ENCODE assay signal across 32 cellular contexts in the genomic region with DNA sequence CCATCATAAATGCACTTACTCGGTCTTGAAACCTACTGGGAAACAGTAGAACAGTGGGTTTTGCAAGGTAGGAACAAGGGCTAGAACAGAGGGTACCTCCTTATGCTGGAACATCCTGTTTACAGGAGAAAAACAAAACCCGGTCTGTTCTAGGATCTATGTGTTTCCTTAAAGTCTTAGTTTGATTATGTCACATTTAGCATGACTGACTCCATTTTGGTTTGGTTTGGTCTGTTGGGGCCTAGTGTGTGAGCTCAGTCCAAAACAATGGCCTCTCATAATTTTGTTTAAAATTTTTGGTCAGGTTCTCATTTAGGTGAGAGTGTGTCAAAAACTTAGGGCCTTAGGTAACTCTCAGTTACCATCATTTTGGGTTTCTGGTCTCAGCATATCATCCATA.
DNase-seq lines count a peak whose midpoint lies in the region; ATAC-seq, FAIRE-seq and TF ChIP-seq lines count a peak whose summit lies in the region.
"Had no signal": no experiment of that assay in that cellular context is flagged by ENCODE, and none has a peak within 500 bp of the region (broad histone marks: within the 10 kb centered on the region; RNA-seq: fewer than 3 reads in every experiment).

No MANE protein-coding gene starts in this region.

- no peaks in the 10 kb centered on the region for H3F3A ChIP-seq in GM23338 (replicated peaks; ENCODE audit: low read depth)

- no peaks in the 10 kb centered on the region for H3K9me1 ChIP-seq in K562 (ENCODE audit: control insufficient read depth, insufficient read depth, low read length)

- no peaks in the 10 kb centered on the region; the same call in 1 of the 3 replicates for H3K36me3 Mint-ChIP-seq in GM23338 (ENCODE audit: low read depth)
- H3K36me3 Mint-ChIP-seq: CD14-positive monocyte; CD4-positive, alpha-beta memory T cell had no signal

- no peaks in the 10 kb centered on the region; the same call in 2 of the 3 replicates for H3K9me3 Mint-ChIP-seq in GM23338
- H3K9me3 Mint-ChIP-seq: CD8-positive, alpha-beta T cell had no signal

- peaks cover 9% of the 10 kb centered on the region; the same call in 1 of the 2 replicates for H3K9me2 ChIP-seq in GM23338 (ENCODE audit: insufficient read depth)

- ATAC-seq in GM23338 = no peak
- ATAC-seq in K562 = no peak
- no peak for ATAC-seq in HG02938 (IDR thresholded peaks at IDR 0.05; ENCODE audit: unreplicated experiment)
- no peak for ATAC-seq in HG02884 (IDR thresholded peaks at IDR 0.05; ENCODE audit: unreplicated experiment)
- ATAC-seq: A549; CD8-positive, alpha-beta T cell had no signal

- no peak overlapping the region for H3K27ac ChIP-seq in GM23338 (ENCODE audit: low read depth)
- no peak overlapping the region for H3K27ac ChIP-seq in K562 (ENCODE audit: extremely low read depth, low read depth, low read length)
- H3K27ac ChIP-seq: 22Rv1; A549; BLaER1; BLaER1 treated with 17β-estradiol and CSF1 and Interleukin-3, amounts not matched to agents 10 nM and 100 nM; C4-2B had no signal

- H4K20me1 ChIP-seq in GM23338 (replicated peaks; ENCODE audit: insufficient read depth) = no peaks in the 10 kb centered on the region
- H4K20me1 ChIP-seq in K562 (replicated peaks; ENCODE audit: control insufficient read depth, insufficient read depth, low read length) = no peaks in the 10 kb centered on the region
- H4K20me1 ChIP-seq: BLaER1; BLaER1 treated with 17β-estradiol and CSF1 and Interleukin-3, amounts not matched to agents 10 nM and 100 nM had no signal

- H3K9me3 ChIP-seq in K562 (replicated peaks; ENCODE audit: control insufficient read depth, insufficient read depth, low read depth, low read length) = peaks cover 25% of the 10 kb centered on the region
- H3K9me3 ChIP-seq: A549, BE2C had no signal

- 40% methylated on average over 2 of the region's 2 CpGs for WGBS in K562 (ENCODE audit: insufficient coverage, low coverage, missing lambda C conversion rate)

- no peak overlapping the region for H3K4me3 Mint-ChIP-seq in GM23338
- H3K4me3 Mint-ChIP-seq: B cell; CD14-positive monocyte; CD4-positive, alpha-beta memory T cell; CD4-positive, alpha-beta T cell; CD4-positive, CD25-positive, alpha-beta regulatory T cell; CD8-positive, alpha-beta memory T cell; CD8-positive, alpha-beta T cell had no signal

- CTCF ChIA-PET in K562 (lab: Yijun Ruan, JAX; ENCODE audit: low intra/inter-chr PET ratio) = no interaction called here

- DNase-seq in GM23338 (ENCODE audit: low spot score) (no peak), K562 (ENCODE audit: extremely low read depth in 1 of 4, low spot score in 3 of 4) (no peak)
- DNase-seq: 8988T; ACHN; AML-193; BE2C; C1 segment of cervical spinal cord; Caco-2; Calu3; CD4-positive, alpha-beta memory T cell; CD4-positive, alpha-beta T cell; CD4-positive, CD25-positive, alpha-beta regulatory T cell; CD8-positive, alpha-beta memory T cell; CD8-positive, alpha-beta T cell; COR-L47; DMS 273 treated with DMSO at 0.1 percent for 48 hours; DMS153; DMS53; DMS79; DMS79 treated with DMSO at 0.1 percent for 48 hours; DND-41; EL had no signal

- no peak overlapping the region for H3K9ac ChIP-seq in K562 (ENCODE audit: insufficient read depth in 1 of 2, low read depth in 2 of 2, low read length in 2 of 2)
- H3K9ac ChIP-seq: BLaER1; BLaER1 treated with 17β-estradiol and CSF1 and Interleukin-3, amounts not matched to agents 10 nM and 100 nM had no signal

- 0 out of 3 replicates have a peak, but pooled peaks cover 2% of the 10 kb centered on the region for H3K4me1 Mint-ChIP-seq in GM23338
- H3K4me1 Mint-ChIP-seq: B cell; CD14-positive monocyte; CD4-positive, alpha-beta memory T cell; CD4-positive, CD25-positive, alpha-beta regulatory T cell; CD8-positive, alpha-beta memory T cell had no signal

- peak overlapping the region; percentile 21; the same call in 1 of the 2 replicates for H2AFZ ChIP-seq in GM23338
- peak overlapping the region; percentile 21; the same call in 1 of the 2 replicates for H2AFZ ChIP-seq in K562 (ENCODE audit: low read depth, low read length)

- POLR2A ChIA-PET in K562 (lab: Yijun Ruan, JAX) = no interaction called here

- H3K4me1 ChIP-seq in GM23338 (ENCODE audit: insufficient read depth) (no peaks in the 10 kb centered on the region), K562 (replicated peaks in 1 of 2; ENCODE audit: control insufficient read depth in 2 of 2, insufficient read depth in 2 of 2, low read length in 2 of 2) (peaks cover 0 to 8% of the 10 kb centered on the region in 2 experiments; a peak in 2 of 5 replicates)
- H3K4me1 ChIP-seq: A549; BE2C; BLaER1; BLaER1 treated with 17β-estradiol and CSF1 and Interleukin-3, amounts not matched to agents 10 nM and 100 nM had no signal

- TF ChIP-seq CTCF in GM23338 (conservative IDR thresholded peaks at IDR 0.05; ENCODE audit: low read depth in 2 of 2) (no peak), K562 (IDR thresholded peaks at IDR 0.05 in 2 of 3, conservative IDR thresholded peaks at IDR 0.05 in 1 of 3; ENCODE audit: insufficient read depth in 2 of 3, low read depth in 1 of 3, low read length in 3 of 3) (no peak)

- no peak for FAIRE-seq in K562 (lab: Jason Lieb, UNC)
- FAIRE-seq: A549, D721Med had no signal

- H3K36me3 ChIP-seq in GM23338 (ENCODE audit: insufficient read depth) (no peaks in the 10 kb centered on the region; the same call in 1 of the 2 replicates), K562 (ENCODE audit: control insufficient read depth, insufficient read depth, low read length) (no peaks in the 10 kb centered on the region)
- H3K36me3 ChIP-seq: BE2C; BLaER1; BLaER1 treated with 17β-estradiol and CSF1 and Interleukin-3, amounts not matched to agents 10 nM and 100 nM had no signal

- H3K79me2 ChIP-seq in GM23338 (replicated peaks; ENCODE audit: insufficient read depth) = no peaks in the 10 kb centered on the region
- H3K79me2 ChIP-seq in K562 (ENCODE audit: control insufficient read depth, insufficient read depth, low read length) = no peaks in the 10 kb centered on the region

- H3K4me2 ChIP-seq in GM23338 (no peak overlapping the region), K562 (ENCODE audit: insufficient read depth, low read length) (no peak overlapping the region)
- H3K4me2 ChIP-seq: A549; BLaER1; BLaER1 treated with 17β-estradiol and CSF1 and Interleukin-3, amounts not matched to agents 10 nM and 100 nM had no signal

- H3K4me3 ChIP-seq in GM23338 (no peak overlapping the region), K562 (no peak overlapping the region)
- H3K4me3 ChIP-seq: A549; BLaER1; BLaER1 treated with 17β-estradiol and CSF1 and Interleukin-3, amounts not matched to agents 10 nM and 100 nM had no signal

- in situ Hi-C loops in K562 (cut with MboI) = no loop called here

- intact Hi-C loops in K562 (cut with micrococcal nuclease) = no loop called here

- H3K27me3 Mint-ChIP-seq in GM23338 (ENCODE audit: insufficient read depth, low read depth, poor library complexity) = no peaks in the 10 kb centered on the region
- H3K27me3 Mint-ChIP-seq: B cell; CD4-positive, alpha-beta memory T cell; CD4-positive, alpha-beta T cell; CD4-positive, CD25-positive, alpha-beta regulatory T cell had no signal

- H3K27me3 ChIP-seq in GM23338 (ENCODE audit: insufficient read depth) = no peaks in the 10 kb centered on the region
- H3K27me3 ChIP-seq in K562 (ENCODE audit: control insufficient read depth in 2 of 2, insufficient read depth in 2 of 2, low read length in 2 of 2) = no peaks in the 10 kb centered on the region
- H3K27me3 ChIP-seq: BE2C; BLaER1; BLaER1 treated with 17β-estradiol and CSF1 and Interleukin-3, amounts not matched to agents 10 nM and 100 nM had no signal

- no peak for TF ChIP-seq RAD21 in K562 (CRISPR knock-in tag; conservative IDR thresholded peaks at IDR 0.05 in 1 of 2, IDR thresholded peaks at IDR 0.05 in 1 of 2)

- H3K27ac Mint-ChIP-seq in GM23338 = no peak overlapping the region
- H3K27ac Mint-ChIP-seq: B cell; CD14-positive monocyte; CD4-positive, alpha-beta memory T cell; CD4-positive, alpha-beta T cell; CD4-positive, CD25-positive, alpha-beta regulatory T cell; CD8-positive, alpha-beta memory T cell; CD8-positive, alpha-beta T cell had no signal

- no TSS peak for BruUV-seq in K562 (replicated peaks; lab: Mats Ljungman, UMichigan)

- TF ChIP-seq POLR2A in K562 (conservative IDR thresholded peaks at IDR 0.05) = no peak

- no peak for TF ChIP-seq EP300 in K562 (IDR thresholded peaks at IDR 0.05; ENCODE audit: low read length)

TF ChIP-seq in GM23338, 12 proteins besides CTCF, POLR2A, EP300 and RAD21 (continues in another document):
- TF ChIP-seq ZNF331 (CRISPR knock-in tag; IDR thresholded peaks at IDR 0.05; ENCODE audit: low read depth) (no peak), EZH2 (IDR thresholded peaks at IDR 0.05; ENCODE audit: low read depth, unreplicated experiment) (no peak), ETS1 (IDR thresholded peaks at IDR 0.05) (no peak)

TF ChIP-seq in K562, 482 proteins besides CTCF, POLR2A, EP300 and RAD21 (continues in another document):
- TF ChIP-seq ZFP1 (CRISPR knock-in tag; IDR thresholded peaks at IDR 0.05) (no peak), SMAD4 (CRISPR knock-in tag; conservative IDR thresholded peaks at IDR 0.05) (peak; percentile 62), HDAC3 (IDR thresholded peaks at IDR 0.05; ENCODE audit: borderline replicate concordance, partially characterized antibody) (no peak), PHB (CRISPR knock-in tag; IDR thresholded peaks at IDR 0.05) (no peak), TEAD2 (tag; IDR thresholded peaks at IDR 0.05) (no peak)
- TF ChIP-seq, protein P1, sequence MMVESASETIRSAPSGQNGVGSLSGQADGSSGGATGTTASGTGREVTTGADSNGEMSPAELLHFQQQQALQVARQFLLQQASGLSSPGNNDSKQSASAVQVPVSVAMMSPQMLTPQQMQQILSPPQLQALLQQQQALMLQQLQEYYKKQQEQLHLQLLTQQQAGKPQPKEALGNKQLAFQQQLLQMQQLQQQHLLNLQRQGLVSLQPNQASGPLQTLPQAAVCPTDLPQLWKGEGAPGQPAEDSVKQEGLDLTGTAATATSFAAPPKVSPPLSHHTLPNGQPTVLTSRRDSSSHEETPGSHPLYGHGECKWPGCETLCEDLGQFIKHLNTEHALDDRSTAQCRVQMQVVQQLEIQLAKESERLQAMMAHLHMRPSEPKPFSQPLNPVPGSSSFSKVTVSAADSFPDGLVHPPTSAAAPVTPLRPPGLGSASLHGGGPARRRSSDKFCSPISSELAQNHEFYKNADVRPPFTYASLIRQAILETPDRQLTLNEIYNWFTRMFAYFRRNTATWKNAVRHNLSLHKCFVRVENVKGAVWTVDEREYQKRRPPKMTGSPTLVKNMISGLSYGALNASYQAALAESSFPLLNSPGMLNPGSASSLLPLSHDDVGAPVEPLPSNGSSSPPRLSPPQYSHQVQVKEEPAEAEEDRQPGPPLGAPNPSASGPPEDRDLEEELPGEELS (CRISPR knock-in tag; IDR thresholded peaks at IDR 0.05; ENCODE audit: borderline replicate concordance) = no peak
- TF ChIP-seq, protein P2, sequence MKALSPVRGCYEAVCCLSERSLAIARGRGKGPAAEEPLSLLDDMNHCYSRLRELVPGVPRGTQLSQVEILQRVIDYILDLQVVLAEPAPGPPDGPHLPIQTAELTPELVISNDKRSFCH (CRISPR knock-in tag; IDR thresholded peaks at IDR 0.05) = no peak
- TF ChIP-seq, protein P2 (tag; IDR thresholded peaks at IDR 0.05) = peak; percentile 89
